8 cellular contexts compared by ENCODE assay signal in the genomic region with DNA sequence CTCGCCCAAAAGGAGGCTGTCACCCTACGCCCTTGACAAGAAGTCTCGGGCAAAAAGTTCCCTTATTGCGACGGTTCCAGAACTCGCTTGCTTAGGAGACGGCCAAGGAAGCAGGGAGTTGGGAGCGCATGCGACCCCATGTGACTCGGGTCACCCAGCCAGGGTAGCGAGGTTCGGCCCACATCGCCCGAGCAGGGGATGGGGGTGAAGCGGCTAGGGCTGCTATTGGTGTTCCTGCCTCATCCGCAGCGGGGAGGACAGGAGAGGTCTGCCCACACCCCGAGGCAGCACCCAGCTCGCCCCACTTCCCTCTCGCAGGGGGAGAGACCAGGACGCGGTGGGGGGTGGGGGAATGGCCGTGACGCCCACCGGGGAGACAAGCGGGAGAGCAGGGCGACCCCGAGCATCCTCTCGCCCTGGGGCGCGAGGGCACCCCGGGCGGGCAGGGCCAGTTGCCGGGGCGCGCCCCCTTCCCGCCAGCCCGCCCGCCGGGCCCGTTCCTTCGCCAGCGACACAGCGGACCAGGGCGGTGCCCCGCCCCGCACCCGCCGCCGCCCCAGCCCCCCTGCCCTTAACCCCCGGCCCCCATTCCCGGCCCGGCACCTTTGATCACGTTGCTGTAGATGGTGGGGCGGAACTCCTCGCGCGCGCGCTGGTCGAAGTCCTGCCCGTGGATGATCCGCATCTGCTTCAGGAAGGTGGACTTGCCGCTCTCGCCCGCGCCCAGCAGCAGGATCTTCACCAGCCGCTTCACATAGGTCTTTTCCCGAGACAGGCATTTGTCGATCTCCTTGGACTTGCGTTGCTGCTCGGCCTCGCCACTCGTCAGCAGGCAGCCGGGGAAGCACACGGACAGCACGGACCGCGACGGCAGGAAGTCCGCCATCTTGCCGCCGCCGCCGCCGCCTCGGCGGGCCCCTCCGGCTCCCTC. TPM values are rescaled to one million over a fixed set of nuclear protein-coding genes. Genes with fewer than 3 reads are reported as not detected.
A peak's percentile ranks its signal among the peaks of the same experiment; 100 is the strongest.
DNase-seq lines count a peak whose midpoint lies in the region; ATAC-seq and TF ChIP-seq lines count a peak whose summit lies in the region.

No MANE protein-coding gene starts in this region.

- peak overlapping the region; percentile 96 for H3K9ac ChIP-seq in BLaER1

- H3K36me3 ChIP-seq in BLaER1: peaks cover 27% of the 10 kb centered on the region

- peak overlapping the region; percentile 97 for H3K27ac ChIP-seq in BLaER1

- H3K9me3 ChIP-seq in BLaER1: no peaks in the 10 kb centered on the region

- in situ Hi-C loops in astrocyte of the spinal cord (cut with HindIII; ENCODE audit: low sequenced_read_pairs): no loop called here

- peak; percentile 12 to 65 (median 35) for DNase-seq in T-helper 2 cell
- DNase-seq in astrocyte of the spinal cord (ENCODE audit: low read depth, low spot score): peak; percentile 30
- DNase-seq in sciatic nerve (ENCODE audit: low spot score): peak; percentile 86

- peaks cover 38% of the 10 kb centered on the region for H3K4me1 ChIP-seq in BLaER1

- peaks cover 48% of the 10 kb centered on the region for H4K20me1 ChIP-seq in BLaER1

- H3K4me3 ChIP-seq in BLaER1: peak overlapping the region; percentile 97
- H3K4me3 ChIP-seq in astrocyte of the spinal cord (ENCODE audit: low read depth, low read length): peak overlapping the region; percentile 91
- H3K4me3 ChIP-seq in iPS-11a (ENCODE audit: low read depth, low read length): peak overlapping the region; percentile 96

- ATAC-seq in GM19035 (IDR thresholded peaks at IDR 0.05; ENCODE audit: unreplicated experiment) (peak; percentile 31), HG03439 (IDR thresholded peaks at IDR 0.05; ENCODE audit: unreplicated experiment) (peak; percentile 21), sciatic nerve (peak; percentile 63), GM19467 (IDR thresholded peaks at IDR 0.05; ENCODE audit: unreplicated experiment) (no peak)

- H3K27me3 ChIP-seq in BLaER1: no peaks in the 10 kb centered on the region

- peak overlapping the region; percentile 86 for H3K4me2 ChIP-seq in BLaER1

- intact Hi-C loops in sciatic nerve (cut with DNase I): no loop called here

- TF ChIP-seq CTCF in astrocyte of the spinal cord (IDR thresholded peaks at IDR 0.05; ENCODE audit: low read depth, low read length): no peak

RNA-seq across cellular contexts. Expression of gene GNA13, which starts 0.6 kb away (rescaled TPM):
- total RNA-seq in sciatic nerve: 50.3 TPM

Comparison
In these comparisons a context has a peak if more than half of its experiments do, and no peak if none do; other contexts are left out.
1. DNase-seq: peak in every context shown above with its lines; median percentile 86 in sciatic nerve; 35 in T-helper 2 cell; 30 in astrocyte of the spinal cord.